In genomic region chr16:75806487-75806886, GRCh38 we compare ENCODE assay signal across 25 cellular contexts.
"Had no signal": no experiment of that assay in that cellular context is flagged by ENCODE, and none has a peak within 500 bp of the region (broad histone marks: within the 10 kb centered on the region; RNA-seq: fewer than 3 reads in every experiment).

No MANE protein-coding gene starts in this region.

- H3K9me3 ChIP-seq: colonic mucosa, esophagus muscularis mucosa, esophagus squamous epithelium, gastrocnemius medialis, gastroesophageal sphincter, heart left ventricle, heart right ventricle had no signal

- H3K79me2 ChIP-seq: hepatocyte had no signal

- DNase-seq: colonic mucosa; cortex of kidney; dermis blood vessel endothelial cell; dorsolateral prefrontal cortex; effector CD4-positive, alpha-beta T cell; effector CD8-positive, alpha-beta T cell; effector memory CD4-positive, alpha-beta T cell; effector memory CD8-positive, alpha-beta T cell; erythroblast; esophagus squamous epithelium; foreskin fibroblast; foreskin keratinocyte; foreskin melanocyte; gastrocnemius medialis; glutamatergic neuron; heart left ventricle; heart right ventricle had no signal

- H3K4me3 ChIP-seq: colonic mucosa, coronary artery, dorsolateral prefrontal cortex, esophagus muscularis mucosa, esophagus squamous epithelium, gastrocnemius medialis, gastroesophageal sphincter, heart left ventricle, heart right ventricle, hepatocyte had no signal

- H3K27me3 Mint-ChIP-seq: dendritic cell treated with granulocyte-macrophage colony-stimulating factor and Interleukin-4, amounts not matched to agents 40 ng/mL and 50 ng/mL, for 4 days had no signal

- ATAC-seq: effector memory CD8-positive, alpha-beta T cell; esophagus mucosa; foreskin keratinocyte; gastrocnemius medialis; gastroesophageal sphincter; heart left ventricle; heart right ventricle had no signal

- H3K4me1 ChIP-seq: colonic mucosa, esophagus muscularis mucosa, esophagus squamous epithelium, foreskin keratinocyte, gastrocnemius medialis, gastroesophageal sphincter, heart left ventricle, heart right ventricle had no signal

- H3K27ac ChIP-seq: colonic mucosa, coronary artery, dorsolateral prefrontal cortex, epithelial cell of prostate, esophagus muscularis mucosa, esophagus squamous epithelium, foreskin keratinocyte, gastrocnemius medialis, gastroesophageal sphincter, heart left ventricle, heart right ventricle, hepatocyte had no signal

- H3K27ac Mint-ChIP-seq: dendritic cell treated with granulocyte-macrophage colony-stimulating factor and Interleukin-4, amounts not matched to agents 40 ng/mL and 50 ng/mL, for 4 days; effector memory CD8-positive, alpha-beta T cell; endodermal cell had no signal

- H3K27me3 ChIP-seq: colonic mucosa, dorsolateral prefrontal cortex, esophagus muscularis mucosa, esophagus squamous epithelium, foreskin keratinocyte, gastrocnemius medialis, gastroesophageal sphincter, hepatocyte had no signal

- H3K4me2 ChIP-seq: hepatocyte had no signal

- H2AFZ ChIP-seq: hepatocyte had no signal

- H3K4me3 Mint-ChIP-seq: dendritic cell treated with granulocyte-macrophage colony-stimulating factor and Interleukin-4, amounts not matched to agents 40 ng/mL and 50 ng/mL, for 4 days; effector memory CD8-positive, alpha-beta T cell; endodermal cell had no signal

- H3K9me3 Mint-ChIP-seq: dendritic cell treated with granulocyte-macrophage colony-stimulating factor and Interleukin-4, amounts not matched to agents 40 ng/mL and 50 ng/mL, for 4 days; effector memory CD8-positive, alpha-beta T cell; endodermal cell had no signal

- H3K36me3 ChIP-seq: colonic mucosa, esophagus muscularis mucosa, esophagus squamous epithelium, gastrocnemius medialis, gastroesophageal sphincter, heart left ventricle, heart right ventricle had no signal
